8 cellular contexts compared by ENCODE assay signal in genomic region chr16:31117384-31118222, GRCh38. TPM values are rescaled to one million over a fixed set of nuclear protein-coding genes. Genes with fewer than 3 reads are reported as not detected.
DNase-seq lines count a peak whose midpoint lies in the region; ATAC-seq and TF ChIP-seq lines count a peak whose summit lies in the region.

KAT8 (plus strand) TSS chr16:31117664; CDS start chr16:31117682, 18 bp downstream.

- peaks cover 40% of the 10 kb centered on the region for H3K36me3 ChIP-seq in adipocyte (ENCODE audit: control insufficient read depth, insufficient read depth, low read length, severe bottlenecking)

- DNase-seq in NCI-H1436 (lab: John Stamatoyannopoulos, UW) (peak; percentile 99), T follicular helper cell (ENCODE audit: low read depth) (peak; percentile 95), adipocyte (ENCODE audit: low read depth) (peak; percentile 99), cardiac septum (ENCODE audit: low spot score) (peak; percentile 99), pons (ENCODE audit: low spot score) (peak; percentile 96), type B pancreatic cell (ENCODE audit: extremely low spot score, unreplicated experiment) (peak; percentile 97)

- H3K9me3 Mint-ChIP-seq in type B pancreatic cell, result no peaks in the 10 kb centered on the region

- no peaks in the 10 kb centered on the region for H3K27me3 ChIP-seq in adipocyte (replicated peaks; ENCODE audit: control insufficient read depth, insufficient read depth, low read length)

- H3K9me3 ChIP-seq in adipocyte (ENCODE audit: control insufficient read depth, low read length), result no peaks in the 10 kb centered on the region

- H3K9ac ChIP-seq in adipocyte (ENCODE audit: low read length), result peak within 1 kb of the TSS; percentile 96

- TF ChIP-seq CTCF in GM12875 (IDR thresholded peaks at IDR 0.05; ENCODE audit: borderline replicate concordance, insufficient read depth, low read depth, low read length), result no peak
- no peak for TF ChIP-seq CTCF in type B pancreatic cell (conservative IDR thresholded peaks at IDR 0.05)

- H3K4me3 Mint-ChIP-seq in type B pancreatic cell, result peak within 1 kb of the TSS; percentile 88

- intact Hi-C loops in cardiac septum (cut with DNase I), result loop anchor here (10.0 kb wide), 1 partner anchor 67 kb away; the partner anchor contains the start of gene FUS

- H3K4me1 ChIP-seq in adipocyte (ENCODE audit: control insufficient read depth, insufficient read depth, low read length), result peaks cover 12% of the 10 kb centered on the region

- peak within 1 kb of the TSS; percentile 95 for H3K27ac Mint-ChIP-seq in type B pancreatic cell

- H3K4me3 ChIP-seq in GM12875 (ENCODE audit: low read depth, low read length), result peak within 1 kb of the TSS; percentile 72
- peak within 1 kb of the TSS; percentile 91 for H3K4me3 ChIP-seq in adipocyte (ENCODE audit: low read length)

- peaks cover 8% of the 10 kb centered on the region for H3K4me1 Mint-ChIP-seq in type B pancreatic cell (ENCODE audit: unreplicated experiment)

- H3K36me3 Mint-ChIP-seq in type B pancreatic cell, result peaks cover 17% of the 10 kb centered on the region

- H3K27me3 Mint-ChIP-seq in type B pancreatic cell, result no peaks in the 10 kb centered on the region

- peak; percentile 92 for ATAC-seq in HG02798 (IDR thresholded peaks at IDR 0.05; ENCODE audit: poor library complexity, unreplicated experiment)

RNA-seq across cellular contexts. Expression of gene KAT8, which starts in this region (rescaled TPM):
- 56.5 TPM for total RNA-seq in cardiac septum
- 54.4 and 70.3 TPM in 2 replicates for total RNA-seq in type B pancreatic cell (ENCODE audit: low replicate concordance)

Comparison
In these comparisons a context has a peak if more than half of its experiments do, and no peak if none do; other contexts are left out.
1. Peak in every context shown above with its lines: DNase-seq, ATAC-seq and H3K4me3 ChIP-seq.